ENCODE assay signal across 1 cellular context in genomic region chr16:21519361-21520133, GRCh38.
A peak's percentile ranks its signal among the peaks of the same experiment; 100 is the strongest.
TF ChIP-seq lines count a peak whose summit lies in the region.
"Not testable (repeated sequence)": the region's sequence is repeated elsewhere in the genome, so short reads cannot be mapped to it uniquely, and the experiment has no call there.

No MANE protein-coding gene starts in this region.

TF ChIP-seq in HepG2, 621 proteins besides CTCF, POLR2A, EP300 and RAD21 (continued from another document):
- not testable (repeated sequence) for TF ChIP-seq LCORL, SOX6 (IDR thresholded peaks at IDR 0.05)
- TF ChIP-seq LCORL (CRISPR knock-in tag; IDR thresholded peaks at IDR 0.05) = peak; percentile 45; the same call in 1 of the 2 replicates
- TF ChIP-seq NRL (CRISPR knock-in tag; IDR thresholded peaks at IDR 0.05; ENCODE audit: borderline replicate concordance) = peak; percentile 89
- TF ChIP-seq IKZF5 (CRISPR knock-in tag; IDR thresholded peaks at IDR 0.05) = 0 out of 2 replicates have a peak, but pooled peaks have one; percentile 11
- TF ChIP-seq ZNF780A (CRISPR knock-in tag; IDR thresholded peaks at IDR 0.05) = 0 out of 2 replicates have a peak, but pooled peaks have one; percentile 54
- peak; percentile 43; the same call in 1 of the 2 replicates for TF ChIP-seq SMAD1 (CRISPR knock-in tag; IDR thresholded peaks at IDR 0.05; ENCODE audit: borderline replicate concordance, low read depth)
- TF ChIP-seq MTF1 (CRISPR knock-in tag; IDR thresholded peaks at IDR 0.05) = 0 out of 2 replicates have a peak, but pooled peaks have one; percentile 13
- peak; percentile 2; the same call in 1 of the 2 replicates for TF ChIP-seq RBFOX2 (IDR thresholded peaks at IDR 0.05; ENCODE audit: low read depth, low read length)
- TF ChIP-seq UBTF (CRISPR knock-in tag; IDR thresholded peaks at IDR 0.05) = peak; percentile 47
- peak; percentile 27; the same call in 1 of the 2 replicates for TF ChIP-seq ZFP37 (CRISPR knock-in tag; IDR thresholded peaks at IDR 0.05; ENCODE audit: borderline replicate concordance)
- TF ChIP-seq HIVEP1 (CRISPR knock-in tag; IDR thresholded peaks at IDR 0.05) = peak; percentile 69
- TF ChIP-seq ARNT (IDR thresholded peaks at IDR 0.05) = peak; percentile 42; the same call in 1 of the 2 replicates
- TF ChIP-seq ZNF792 (CRISPR knock-in tag; IDR thresholded peaks at IDR 0.05) = 0 out of 2 replicates have a peak, but pooled peaks have one; percentile 6
- peak; percentile 76; the same call in 1 of the 2 replicates for TF ChIP-seq MXD1 (CRISPR knock-in tag; IDR thresholded peaks at IDR 0.05)
- peak; percentile 18 for TF ChIP-seq KMT2B (CRISPR knock-in tag; IDR thresholded peaks at IDR 0.05)
- 0 out of 2 replicates have a peak, but pooled peaks have one; percentile 2 for TF ChIP-seq ZNF784 (CRISPR knock-in tag; IDR thresholded peaks at IDR 0.05; ENCODE audit: borderline replicate concordance)
- TF ChIP-seq THAP7 (CRISPR knock-in tag; IDR thresholded peaks at IDR 0.05) = 0 out of 2 replicates have a peak, but pooled peaks have one; percentile 39
- peak; percentile 28; the same call in 1 of the 2 replicates for TF ChIP-seq NR0B2 (CRISPR knock-in tag; IDR thresholded peaks at IDR 0.05)
- TF ChIP-seq KDM2A (CRISPR knock-in tag; IDR thresholded peaks at IDR 0.05; ENCODE audit: borderline replicate concordance, low read depth) = peak; percentile 36; the same call in 1 of the 2 replicates
- TF ChIP-seq ZNF263 (CRISPR knock-in tag; IDR thresholded peaks at IDR 0.05) = peak; percentile 33; the same call in 1 of the 2 replicates
- peak; percentile 36; the same call in 1 of the 2 replicates for TF ChIP-seq SOX6 (CRISPR knock-in tag; IDR thresholded peaks at IDR 0.05)
- peak; percentile 66; the same call in 1 of the 2 replicates for TF ChIP-seq ZNF580 (CRISPR knock-in tag; IDR thresholded peaks at IDR 0.05; ENCODE audit: borderline replicate concordance, low read depth)
- peak; percentile 67; the same call in 1 of the 2 replicates for TF ChIP-seq BATF2 (CRISPR knock-in tag; IDR thresholded peaks at IDR 0.05)
- TF ChIP-seq ZNF350 (CRISPR knock-in tag; IDR thresholded peaks at IDR 0.05; ENCODE audit: borderline replicate concordance, low read depth) = 0 out of 2 replicates have a peak, but pooled peaks have one; percentile 63
- TF ChIP-seq HNRNPL (IDR thresholded peaks at IDR 0.05; ENCODE audit: low read depth, low read length) = 0 out of 2 replicates have a peak, but pooled peaks have one; percentile 63
- TF ChIP-seq FOXP4 (CRISPR knock-in tag; IDR thresholded peaks at IDR 0.05) = peak; percentile 55; the same call in 1 of the 2 replicates
